Comparison of ENCODE assay signal across 29 cellular contexts in genomic region chr5:5721881-5722280, GRCh38.
"Had no signal": no experiment of that assay in that cellular context is flagged by ENCODE, and none has a peak within 500 bp of the region (broad histone marks: within the 10 kb centered on the region; RNA-seq: fewer than 3 reads in every experiment).

No MANE protein-coding gene starts in this region.

- ATAC-seq: heart right ventricle; left cardiac atrium; left lung; mucosa of descending colon; natural killer cell treated with Interleukin-12 subunit alpha and Interleukin-12 subunit beta and Interleukin-15 and Interleukin-18, amount 100 ng/mL, for 72 hours; pancreas; right lobe of liver; stimulated activated effector memory CD8-positive, alpha-beta T cell treated with anti-CD3 and anti-CD28 coated beads, Interleukin-12 subunit alpha, Interleukin-12 subunit beta, amount 100 ng/mL, for 72 hours had no signal

- H3K4me3 ChIP-seq: colonic mucosa, esophagus squamous epithelium, heart right ventricle, left lung, mucosa of descending colon, pancreas, right lobe of liver, testis, tibial artery, upper lobe of left lung had no signal

- H3K4me1 ChIP-seq: colonic mucosa, esophagus squamous epithelium, heart right ventricle, left lung, pancreas, right lobe of liver, testis, tibial artery, upper lobe of left lung had no signal

- H3K36me3 ChIP-seq: colonic mucosa, esophagus squamous epithelium, heart right ventricle, left lung, neutrophil, pancreas, right lobe of liver, tibial artery, upper lobe of left lung had no signal

- H3K27ac ChIP-seq: colonic mucosa, esophagus squamous epithelium, heart right ventricle, left lung, neutrophil, pancreas, right lobe of liver, testis, tibial artery, upper lobe of left lung had no signal

- DNase-seq: colonic mucosa; effector CD8-positive, alpha-beta T cell; endodermal cell; esophagus squamous epithelium; foreskin melanocyte; glutamatergic neuron; heart right ventricle; hippocampal formation; left cardiac atrium; left lung; mesenchymal stem cell; mucosa of descending colon; naive B cell; pancreas; retina; right lobe of liver; small intestine; stimulated activated CD4-positive, alpha-beta T cell treated with anti-CD3 and anti-CD28 coated beads, Interleukin-2, amount 100 ng/mL, for 24 hours; stimulated activated CD4-positive, alpha-beta T cell treated with anti-CD3 and anti-CD28 coated beads, Interleukin-4, amount 100 ng/mL, for 24 hours; stimulated activated naive CD4-positive, alpha-beta T cell treated with Interleukin-2 at 50 U/mL for 16 hours; substantia nigra; testis; tibial artery; upper lobe of left lung had no signal

- H3K9me3 ChIP-seq: colonic mucosa, esophagus squamous epithelium, heart right ventricle, left lung, mucosa of descending colon, neutrophil, pancreas, right lobe of liver, testis, tibial artery, upper lobe of left lung had no signal

- H3K27me3 ChIP-seq: colonic mucosa, esophagus squamous epithelium, left lung, neutrophil, pancreas, right lobe of liver, testis, tibial artery, upper lobe of left lung had no signal

- FAIRE-seq: islet of Langerhans, pancreas, small intestine, urothelium cell line had no signal
